ENCODE assay signal across 24 cellular contexts in genomic region chr3:111852540-111852939, GRCh38. TPM values are rescaled to one million over a fixed set of nuclear protein-coding genes. Genes with fewer than 3 reads are reported as not detected.
A peak's percentile ranks its signal among the peaks of the same experiment; 100 is the strongest.
DNase-seq lines count a peak whose midpoint lies in the region; ATAC-seq, FAIRE-seq and TF ChIP-seq lines count a peak whose summit lies in the region.
"Had no signal": no experiment of that assay in that cellular context is flagged by ENCODE, and none has a peak within 500 bp of the region (broad histone marks: within the 10 kb centered on the region; RNA-seq: fewer than 3 reads in every experiment).

No MANE protein-coding gene starts in this region.

- H4K20me1 ChIP-seq in OCI-LY3 (ENCODE audit: insufficient read depth, low read length) (no peaks in the 10 kb centered on the region), endothelial cell of umbilical vein (replicated peaks; ENCODE audit: control insufficient read depth, extremely low read depth, insufficient read depth, low read length) (no peaks in the 10 kb centered on the region)

- H3K4me3 ChIP-seq in OCI-LY3 (ENCODE audit: low read length) (no peak overlapping the region; the same call in 1 of the 2 replicates), endothelial cell of umbilical vein (replicated peaks in 1 of 3; ENCODE audit: insufficient read depth in 1 of 3, low read depth in 1 of 3, low read length in 3 of 3) (no peak overlapping the region)
- H3K4me3 ChIP-seq: colonic mucosa, gastrocnemius medialis, K562, left lung, SJSA1, thyroid gland had no signal

- peaks cover 42% of the 10 kb centered on the region for H3K4me1 Mint-ChIP-seq in nephron

- H3K4me2 ChIP-seq in OCI-LY3 (ENCODE audit: low read length): peak overlapping the region; percentile 13; the same call in 1 of the 2 replicates
- H3K4me2 ChIP-seq in endothelial cell of umbilical vein (ENCODE audit: insufficient read depth, low read length): peak overlapping the region; percentile 74

- ATAC-seq in HG03108 (IDR thresholded peaks at IDR 0.05; ENCODE audit: unreplicated experiment): no peak
- ATAC-seq: activated CD4-positive, CD25-positive, alpha-beta regulatory T cell treated with anti-CD3 and anti-CD28 coated beads, Interleukin-2, amount 50 U/mL, for 24 hours; activated CD8-positive, alpha-beta T cell treated with anti-CD3 and anti-CD28 coated beads, Interleukin-2, amount 10 ng/mL, durations not matched to agents 7 days and 5 days; gastrocnemius medialis; K562; left lung; stimulated activated naive B cell treated with anti-CD40 and anti-IgM and Interleukin-4, amounts not matched to agents 10 μg/mL and 1 μg/mL and 100 μg/mL, for 72 hours had no signal

- H3K79me2 ChIP-seq in OCI-LY3 (ENCODE audit: low read length): no peaks in the 10 kb centered on the region
- H3K79me2 ChIP-seq in endothelial cell of umbilical vein (ENCODE audit: control insufficient read depth, insufficient read depth, low read length): no peaks in the 10 kb centered on the region

- no peak overlapping the region for H3K4me3 Mint-ChIP-seq in nephron
- H3K4me3 Mint-ChIP-seq: activated CD8-positive, alpha-beta T cell treated with anti-CD3 and anti-CD28 coated beads, Interleukin-2, amount 10 ng/mL, durations not matched to agents 7 days and 5 days; stimulated activated naive B cell treated with anti-CD40 and anti-IgM and Interleukin-4, amounts not matched to agents 10 μg/mL and 1 μg/mL and 100 μg/mL, for 72 hours had no signal

- H3K9me3 ChIP-seq in OCI-LY3 (ENCODE audit: insufficient read depth, low read length) (no peaks in the 10 kb centered on the region), endothelial cell of umbilical vein (replicated peaks; ENCODE audit: control insufficient read depth, insufficient read depth, low read length) (no peaks in the 10 kb centered on the region)
- H3K9me3 ChIP-seq: colonic mucosa, gastrocnemius medialis, left lung, SJSA1, thyroid gland had no signal

- peak overlapping the region; percentile 27 to 86 (median 42) for H3K27ac Mint-ChIP-seq in nephron
- H3K27ac Mint-ChIP-seq: activated CD8-positive, alpha-beta T cell treated with anti-CD3 and anti-CD28 coated beads, Interleukin-2, amount 10 ng/mL, durations not matched to agents 7 days and 5 days; activated naive CD4-positive, alpha-beta T cell treated with anti-CD3 and anti-CD28 coated beads, Interleukin-2, amount 50 U/mL, for 72 hours; stimulated activated naive B cell treated with anti-CD40 and anti-IgM and Interleukin-4, amounts not matched to agents 10 μg/mL and 1 μg/mL and 100 μg/mL, for 72 hours had no signal

- no peaks in the 10 kb centered on the region for H3K36me3 ChIP-seq in OCI-LY3 (replicated peaks; ENCODE audit: low read depth, low read length)
- H3K36me3 ChIP-seq in endothelial cell of umbilical vein (ENCODE audit: control insufficient read depth in 2 of 2, extremely low read depth in 1 of 2, insufficient read depth in 2 of 2, low read length in 2 of 2): no peaks in the 10 kb centered on the region
- H3K36me3 ChIP-seq: colonic mucosa, gastrocnemius medialis, left lung, SJSA1, thyroid gland had no signal

- H3K27ac ChIP-seq in OCI-LY3 (ENCODE audit: low read length) (no peak overlapping the region), endothelial cell of umbilical vein (ENCODE audit: insufficient read depth, low read depth, low read length) (peak overlapping the region; percentile 68)
- H3K27ac ChIP-seq: colonic mucosa had no signal

- no peak for DNase-seq in H54 (ENCODE audit: insufficient read length, low spot score)
- DNase-seq in endothelial cell of umbilical vein (ENCODE audit: low read depth, low spot score): peak; percentile 86
- no peak for DNase-seq in D341Med (ENCODE audit: low spot score)
- DNase-seq in stimulated activated CD4-positive, alpha-beta T cell treated with anti-CD3 and anti-CD28 coated beads, Interleukin-4, amount 100 ng/mL, for 1 hour: no peak
- DNase-seq in iPS-NIHi7 (ENCODE audit: extremely low spot score): no peak
- DNase-seq: activated CD8-positive, alpha-beta T cell treated with anti-CD3 and anti-CD28 coated beads, Interleukin-2, amount 10 ng/mL, durations not matched to agents 7 days and 5 days; activated T-cell treated with anti-CD3 and anti-CD28 coated beads, Interleukin-2, amount 50 U/mL, for 48 hours; colonic mucosa; DND-41; gastrocnemius medialis; left lung; MV-4-11; NCI-H2081 treated with DMSO at 0.1 percent for 48 hours; NCI-H524; retina; stimulated activated naive B cell treated with anti-CD40 and anti-IgM and Interleukin-4, amounts not matched to agents 10 μg/mL and 1 μg/mL and 100 μg/mL, for 72 hours; thyroid gland had no signal

- no peak overlapping the region for H2AFZ ChIP-seq in OCI-LY3 (ENCODE audit: low read depth, low read length)
- H2AFZ ChIP-seq in endothelial cell of umbilical vein (ENCODE audit: low read depth, low read length): no peak overlapping the region

- H3K27me3 Mint-ChIP-seq in nephron (ENCODE audit: low read depth): no peaks in the 10 kb centered on the region

- peaks cover 4% of the 10 kb centered on the region for H3K36me3 Mint-ChIP-seq in nephron (ENCODE audit: low read depth)
- H3K36me3 Mint-ChIP-seq: activated naive CD4-positive, alpha-beta T cell treated with anti-CD3 and anti-CD28 coated beads, Interleukin-2, amount 50 U/mL, for 72 hours; stimulated activated naive B cell treated with anti-CD40 and anti-IgM and Interleukin-4, amounts not matched to agents 10 μg/mL and 1 μg/mL and 100 μg/mL, for 72 hours had no signal

- POLR2A ChIA-PET in endothelial cell of umbilical vein (lab: Charles Lee): interaction anchor here (1.0 kb wide), 1 partner anchor 12 kb away, joined by 4 read pairs; no protein-coding TSS in a partner anchor

- H3K27me3 ChIP-seq in OCI-LY3 (ENCODE audit: low read depth, low read length) (peaks cover 7% of the 10 kb centered on the region; the same call in 1 of the 2 replicates), endothelial cell of umbilical vein (ENCODE audit: control insufficient read depth in 2 of 2, insufficient read depth in 2 of 2, low read length in 2 of 2) (no peaks in the 10 kb centered on the region)
- H3K27me3 ChIP-seq: colonic mucosa, left lung, SJSA1, thyroid gland had no signal

- dilution Hi-C loops in endothelial cell of umbilical vein (cut with MboI; ENCODE audit: extremely low pct_ligation_motif_present, low sequenced_read_pairs): loop anchor here (25.0 kb wide), 1 partner anchor 115 kb away; no protein-coding TSS in a partner anchor

- FAIRE-seq in H54 (lab: Jason Lieb, UNC) (peak; percentile 30), endothelial cell of umbilical vein (lab: Jason Lieb, UNC) (peak; percentile 46)
- FAIRE-seq: K562 had no signal

- no TSS peak for BruUV-seq in endothelial cell of umbilical vein (replicated peaks; lab: Mats Ljungman, UMichigan)

- no peak overlapping the region for H3K9ac ChIP-seq in OCI-LY3 (ENCODE audit: low read length)
- H3K9ac ChIP-seq in endothelial cell of umbilical vein (replicated peaks; ENCODE audit: extremely low read depth, insufficient read depth, low read length): peak overlapping the region; percentile 60

- CTCF ChIA-PET in endothelial cell of umbilical vein (lab: Charles Lee): interaction anchor here (0.7 to 1.6 kb wide), 9 partner anchors 8 to 137 kb away, joined by 3 to 9 read pairs (median 3); partner anchors contain the start of gene ABHD10

- intact Hi-C loops in endothelial cell of umbilical vein (cut with micrococcal nuclease): no loop called here

- no peaks in the 10 kb centered on the region for H3K9me3 Mint-ChIP-seq in nephron
- H3K9me3 Mint-ChIP-seq: activated naive CD4-positive, alpha-beta T cell treated with anti-CD3 and anti-CD28 coated beads, Interleukin-2, amount 50 U/mL, for 72 hours; stimulated activated naive B cell treated with anti-CD40 and anti-IgM and Interleukin-4, amounts not matched to agents 10 μg/mL and 1 μg/mL and 100 μg/mL, for 72 hours had no signal

- no peak for TF ChIP-seq CTCF in OCI-LY3 (IDR thresholded peaks at IDR 0.05; ENCODE audit: low read depth, low read length)
- no peak for TF ChIP-seq CTCF in endothelial cell of umbilical vein (IDR thresholded peaks at IDR 0.05; ENCODE audit: extremely low read depth in 1 of 2, insufficient read depth in 1 of 2, low read depth in 1 of 2, low read length in 2 of 2)
- TF ChIP-seq CTCF in nephron (IDR thresholded peaks at IDR 0.05; ENCODE audit: unreplicated experiment in 3 of 3): no peak

- no peaks in the 10 kb centered on the region for H3K9me1 ChIP-seq in endothelial cell of umbilical vein (replicated peaks; ENCODE audit: control insufficient read depth, extremely low read depth, insufficient read depth, low read length)

- TF ChIP-seq POLR2A in H54 (IDR thresholded peaks at IDR 0.05; ENCODE audit: low read depth, low read length) (no peak), endothelial cell of umbilical vein (IDR thresholded peaks at IDR 0.05; ENCODE audit: low read depth, low read length) (peak; percentile 24)

- H3K4me1 ChIP-seq in OCI-LY3 (ENCODE audit: low read length) (peaks cover 8% of the 10 kb centered on the region), endothelial cell of umbilical vein (ENCODE audit: control insufficient read depth, extremely low read depth, insufficient read depth, low read length) (peaks cover 40% of the 10 kb centered on the region)
- H3K4me1 ChIP-seq: colonic mucosa, gastrocnemius medialis, left lung, thyroid gland had no signal

TF ChIP-seq in endothelial cell of umbilical vein, 7 proteins besides CTCF, POLR2A, EP300 and RAD21:
- TF ChIP-seq POLR2AphosphoS5 (IDR thresholded peaks at IDR 0.05; ENCODE audit: insufficient read depth, low read depth, low read length) (peak; percentile 48), GATA2 (IDR thresholded peaks at IDR 0.05; ENCODE audit: insufficient read depth, insufficient read length, low read depth, low read length) (peak; percentile 81), FOS (IDR thresholded peaks at IDR 0.05; ENCODE audit: borderline replicate concordance, insufficient read depth, low read length) (no peak)

RNA-seq across cellular contexts. Expression of gene PHLDB2, which starts 6.5 kb away (rescaled TPM):
- total RNA-seq in endothelial cell of umbilical vein: 72.0 and 104 TPM in 2 replicates
- 22.4 and 25.1 TPM in 2 replicates for polyA plus RNA-seq in endothelial cell of umbilical vein
- polyA plus RNA-seq in endothelial cell of umbilical vein (2011; cell fraction: cytosol; rRNA removed): 14.1 and 16.0 TPM in 2 replicates
- 135 and 139 TPM in 2 replicates for polyA plus RNA-seq in endothelial cell of umbilical vein (2011; cell fraction: nucleus; rRNA removed)
- 33.8 and 56.8 TPM in 2 replicates for polyA plus RNA-seq in endothelial cell of umbilical vein (2012)
- polyA minus RNA-seq in endothelial cell of umbilical vein: 130 and 132 TPM in 2 replicates
- 29.8 TPM for polyA minus RNA-seq in endothelial cell of umbilical vein (2011; cell fraction: cytosol; rRNA and poly(A)+ RNA removed)
- polyA minus RNA-seq in endothelial cell of umbilical vein (2011; cell fraction: nucleus; rRNA and poly(A)+ RNA removed): 305 and 404 TPM in 2 replicates
- polyA plus RNA-seq: K562 had no signal
